In the genomic region with DNA sequence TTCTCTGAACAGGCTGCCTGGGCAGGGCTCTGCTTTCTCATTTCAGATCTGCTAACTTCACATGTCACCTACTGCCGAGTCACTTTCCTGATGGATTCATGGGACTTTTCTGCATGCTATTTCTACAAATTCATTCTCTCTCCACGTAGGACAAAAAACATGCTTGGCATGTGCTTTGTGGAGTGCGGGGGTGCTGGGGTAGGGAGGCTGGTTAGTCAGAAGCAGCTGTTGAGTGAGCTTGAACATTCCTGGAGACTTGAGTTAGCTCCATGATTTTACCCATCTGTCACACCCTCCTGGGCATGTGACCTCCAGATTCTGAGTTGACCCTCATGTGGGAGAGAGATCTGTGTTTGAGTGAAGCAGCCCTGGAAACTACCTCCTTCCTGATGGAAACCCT, we compare ENCODE assay signal across 8 cellular contexts.
A peak's percentile ranks its signal among the peaks of the same experiment; 100 is the strongest.
DNase-seq lines count a peak whose midpoint lies in the region; ATAC-seq and TF ChIP-seq lines count a peak whose summit lies in the region.

No MANE protein-coding gene starts in this region.

- H3K4me1 ChIP-seq in hepatocyte (ENCODE audit: insufficient read depth) = peaks cover 17% of the 10 kb centered on the region
- H3K4me1 ChIP-seq in thoracic aorta (ENCODE audit: control insufficient read depth in 1 of 2, low read depth in 2 of 2) = peaks cover 40 to 65% of the 10 kb centered on the region in 2 donors
- no peaks in the 10 kb centered on the region for H3K4me1 ChIP-seq in CD8-positive, alpha-beta memory T cell (ENCODE audit: insufficient read depth, low read length)

- no peaks in the 10 kb centered on the region for H4K20me1 ChIP-seq in hepatocyte (ENCODE audit: insufficient read depth, poor library complexity, severe bottlenecking)

- H3K27ac Mint-ChIP-seq in HFFc6 (peak overlapping the region; percentile 98), MCF 10A (ENCODE audit: low read depth, unreplicated experiment) (peak overlapping the region; percentile 60)
- no peak overlapping the region for H3K27ac Mint-ChIP-seq in CD8-positive, alpha-beta memory T cell

- intact Hi-C loops in MCF 10A (cut with micrococcal nuclease) = loop anchor here (2.0 to 5.0 kb wide), 3 partner anchors 70 to 267 kb away; a partner anchor contains a TSS

- no peak overlapping the region for H3K4me2 ChIP-seq in hepatocyte

- no peaks in the 10 kb centered on the region for H3K36me3 ChIP-seq in hepatocyte (replicated peaks; ENCODE audit: insufficient read depth, low read depth)
- H3K36me3 ChIP-seq in thoracic aorta = no peaks in the 10 kb centered on the region
- no peaks in the 10 kb centered on the region for H3K36me3 ChIP-seq in CD8-positive, alpha-beta memory T cell (ENCODE audit: insufficient read depth, low read length)

- no peaks in the 10 kb centered on the region for H3K79me2 ChIP-seq in hepatocyte

- BruUV-seq in MCF 10A (replicated peaks; lab: Mats Ljungman, UMichigan) = no TSS peak

- WGBS in hepatocyte (ENCODE audit: low lambda C conversion rate, missing lambda C conversion rate) = 46% methylated on average over 3 of the region's 3 CpGs

- DNase-seq in HFFc6 = peak; percentile 98
- peak; percentile 73 for DNase-seq in MCF 10A (ENCODE audit: unreplicated experiment)
- DNase-seq in hepatocyte (ENCODE audit: low spot score) = peak; percentile 53
- peak; percentile 71 for DNase-seq in thoracic aorta (ENCODE audit: low spot score)
- DNase-seq in CD8-positive, alpha-beta memory T cell = no peak
- no peak for DNase-seq in NCI-H2029 treated with DMSO at 0.1 percent for 48 hours (lab: John Stamatoyannopoulos, UW)
- DNase-seq in activated naive CD4-positive, alpha-beta T cell (lab: John Stamatoyannopoulos, UW) = no peak
- no peak for DNase-seq in activated CD4-positive, CD25-positive, alpha-beta regulatory T cell (lab: John Stamatoyannopoulos, UW)

- CTCF ChIA-PET in MCF 10A (lab: Yijun Ruan, JAX) = interaction anchor here (0.6 to 13.7 kb wide), 4 partner anchors 15 to 88 kb away, joined by 4 to 178 read pairs (median 5); no protein-coding TSS in a partner anchor
- CTCF ChIA-PET in CD8-positive, alpha-beta memory T cell (lab: Charles Lee) = no interaction called here

- H3K27me3 ChIP-seq in hepatocyte (no peaks in the 10 kb centered on the region), thoracic aorta (replicated peaks; ENCODE audit: insufficient read depth) (no peaks in the 10 kb centered on the region)
- H3K27me3 ChIP-seq in CD8-positive, alpha-beta memory T cell (ENCODE audit: insufficient read depth, low read length, poor library complexity, severe bottlenecking) = no peaks in the 10 kb centered on the region

- H3K4me3 Mint-ChIP-seq in HFFc6 = peak overlapping the region; percentile 71
- H3K4me3 Mint-ChIP-seq in MCF 10A (ENCODE audit: unreplicated experiment) = peak overlapping the region; percentile 56
- H3K4me3 Mint-ChIP-seq in CD8-positive, alpha-beta memory T cell = no peak overlapping the region

- ATAC-seq in thoracic aorta (ENCODE audit: insufficient number of reproducible peaks, low FRiP score, low read depth) = peak; percentile 91

- TF ChIP-seq CTCF in HFFc6 (IDR thresholded peaks at IDR 0.05) (no peak), MCF 10A (IDR thresholded peaks at IDR 0.05; ENCODE audit: unreplicated experiment) (no peak), hepatocyte (IDR thresholded peaks at IDR 0.05; ENCODE audit: poor library complexity) (no peak), thoracic aorta (IDR thresholded peaks at IDR 0.05) (no peak)

- peaks cover 10% of the 10 kb centered on the region for H3K27me3 Mint-ChIP-seq in HFFc6 (ENCODE audit: insufficient read depth)
- H3K27me3 Mint-ChIP-seq in MCF 10A (ENCODE audit: insufficient read depth, unreplicated experiment) = no peaks in the 10 kb centered on the region
- no peaks in the 10 kb centered on the region for H3K27me3 Mint-ChIP-seq in CD8-positive, alpha-beta memory T cell

- H3K4me3 ChIP-seq in hepatocyte (no peak overlapping the region), thoracic aorta (peak overlapping the region; percentile 36)
- H3K4me3 ChIP-seq in CD8-positive, alpha-beta memory T cell (ENCODE audit: low read length) = no peak overlapping the region

- H3K9me2 ChIP-seq in hepatocyte (replicated peaks; ENCODE audit: insufficient read depth) = no peaks in the 10 kb centered on the region

- peaks cover 44% of the 10 kb centered on the region for H3K36me3 Mint-ChIP-seq in HFFc6 (ENCODE audit: low read depth)
- H3K36me3 Mint-ChIP-seq in MCF 10A (ENCODE audit: insufficient read depth, unreplicated experiment) = peaks cover 61% of the 10 kb centered on the region
- peaks cover 0 to 29% (median 8%) of the 10 kb centered on the region in 3 donors for H3K36me3 Mint-ChIP-seq in CD8-positive, alpha-beta memory T cell

- peak overlapping the region; percentile 61 for H3K27ac ChIP-seq in hepatocyte
- peak overlapping the region; percentile 99 for H3K27ac ChIP-seq in thoracic aorta
- no peak overlapping the region for H3K27ac ChIP-seq in CD8-positive, alpha-beta memory T cell (ENCODE audit: low read depth, low read length)

- H3K9me3 Mint-ChIP-seq in HFFc6 = no peaks in the 10 kb centered on the region
- no peaks in the 10 kb centered on the region for H3K9me3 Mint-ChIP-seq in MCF 10A (ENCODE audit: unreplicated experiment)
- H3K9me3 Mint-ChIP-seq in CD8-positive, alpha-beta memory T cell = no peaks in the 10 kb centered on the region

- H2AFZ ChIP-seq in hepatocyte = no peak overlapping the region

- peaks cover 91% of the 10 kb centered on the region for H3K4me1 Mint-ChIP-seq in HFFc6 (ENCODE audit: low read depth)
- peaks cover 65% of the 10 kb centered on the region for H3K4me1 Mint-ChIP-seq in MCF 10A (ENCODE audit: insufficient read depth, unreplicated experiment)
- H3K4me1 Mint-ChIP-seq in CD8-positive, alpha-beta memory T cell = peaks cover 9 to 20% (median 10%) of the 10 kb centered on the region in 3 donors

- POLR2A ChIA-PET in MCF 10A (lab: Yijun Ruan, JAX) = interaction anchor here (0.6 to 10.7 kb wide), 10 partner anchors 11 to 301 kb away, joined by 3 to 106 read pairs (median 5); a partner anchor contains a TSS
- POLR2A ChIA-PET in CD8-positive, alpha-beta memory T cell (lab: Charles Lee) = no interaction called here

- H3K9me3 ChIP-seq in hepatocyte (ENCODE audit: low read depth) (no peaks in the 10 kb centered on the region), thoracic aorta (no peaks in the 10 kb centered on the region)
- no peaks in the 10 kb centered on the region for H3K9me3 ChIP-seq in CD8-positive, alpha-beta memory T cell (ENCODE audit: low read length)

Comparison
In these comparisons a context has a peak if more than half of its experiments do, and no peak if none do; other contexts are left out.
1. DNase-seq: peak in HFFc6 (single experiment), MCF 10A (single experiment), hepatocyte (single experiment) and thoracic aorta (single experiment); none in CD8-positive, alpha-beta memory T cell (0 of 5), NCI-H2029 treated with DMSO at 0.1 percent for 48 hours (single experiment), activated naive CD4-positive, alpha-beta T cell (0 of 4) and activated CD4-positive, CD25-positive, alpha-beta regulatory T cell (0 of 4).
2. H3K27ac Mint-ChIP-seq: peak in HFFc6 (single experiment) and MCF 10A (single experiment); none in CD8-positive, alpha-beta memory T cell (0 of 8).
3. H3K4me3 Mint-ChIP-seq: peak in HFFc6 (single experiment) and MCF 10A (single experiment); none in CD8-positive, alpha-beta memory T cell (0 of 7).